20 cellular contexts compared by ENCODE assay signal in genomic region chr12:130147875-130148596, GRCh38. TPM values are rescaled to one million over a fixed set of nuclear protein-coding genes. Genes with fewer than 3 reads are reported as not detected.
DNase-seq lines count a peak whose midpoint lies in the region; ATAC-seq and TF ChIP-seq lines count a peak whose summit lies in the region.
"Had no signal": no experiment of that assay in that cellular context is flagged by ENCODE, and none has a peak within 500 bp of the region (broad histone marks: within the 10 kb centered on the region; RNA-seq: fewer than 3 reads in every experiment).

No MANE protein-coding gene starts in this region.

- H3F3A ChIP-seq in neural progenitor cell (ENCODE audit: low read depth): no peaks in the 10 kb centered on the region

- H3K27me3 ChIP-seq in BLaER1 treated with 17β-estradiol and CSF1 and Interleukin-3, amounts not matched to agents 10 nM and 100 nM: peaks cover 52 to 82% (median 69%) of the 10 kb centered on the region in 11 experiments
- H3K27me3 ChIP-seq in RWPE2 (ENCODE audit: insufficient read depth, poor library complexity, severe bottlenecking) (no peaks in the 10 kb centered on the region), neural progenitor cell (peaks cover 97% of the 10 kb centered on the region), uterus (no peaks in the 10 kb centered on the region)

- H3K27ac Mint-ChIP-seq in neural progenitor cell: peak overlapping the region; percentile 35
- no peak overlapping the region for H3K27ac Mint-ChIP-seq in immature natural killer cell
- H3K27ac Mint-ChIP-seq: CD4-positive, alpha-beta memory T cell; T-cell had no signal

- intact Hi-C loops in uterus (cut with DNase I; ENCODE audit: low total_unique reads): no loop called here

- H3K4me2 ChIP-seq in BLaER1 treated with 17β-estradiol and CSF1 and Interleukin-3, amounts not matched to agents 10 nM and 100 nM: peak overlapping the region in 8 of 11 experiments; percentile 30 to 56 (median 40); a peak in 16 of 22 replicates
- no peak overlapping the region for H3K4me2 ChIP-seq in neural progenitor cell

- peaks cover 0 to 11% (median 0%) of the 10 kb centered on the region in 11 experiments; a peak in 7 of 22 replicates for H3K9me3 ChIP-seq in BLaER1 treated with 17β-estradiol and CSF1 and Interleukin-3, amounts not matched to agents 10 nM and 100 nM (replicated peaks in 1 of 11)
- H3K9me3 ChIP-seq in RWPE2 (ENCODE audit: severe bottlenecking) (no peaks in the 10 kb centered on the region), neural progenitor cell (ENCODE audit: low read depth) (no peaks in the 10 kb centered on the region), uterus (no peaks in the 10 kb centered on the region)

- H3K27me3 Mint-ChIP-seq in neural progenitor cell (ENCODE audit: insufficient read depth, low read depth): peaks cover 27% of the 10 kb centered on the region
- H3K27me3 Mint-ChIP-seq in immature natural killer cell (ENCODE audit: low read depth in 3 of 3): peaks cover 0 to 7% (median 0%) of the 10 kb centered on the region in 3 donors

- H3K9ac ChIP-seq in BLaER1 treated with 17β-estradiol and CSF1 and Interleukin-3, amounts not matched to agents 10 nM and 100 nM: no peak overlapping the region
- H3K9ac ChIP-seq in neural progenitor cell: no peak overlapping the region

- TF ChIP-seq POLR2A in uterus (IDR thresholded peaks at IDR 0.05): no peak

- no peak overlapping the region for H3K27ac ChIP-seq in BLaER1 treated with 17β-estradiol and CSF1 and Interleukin-3, amounts not matched to agents 10 nM and 100 nM
- H3K27ac ChIP-seq in RWPE2 (ENCODE audit: poor library complexity, severe bottlenecking) (no peak overlapping the region), neural progenitor cell (no peak overlapping the region), uterus (no peak overlapping the region)

- H3K4me3 Mint-ChIP-seq in neural progenitor cell (no peak overlapping the region), immature natural killer cell (no peak overlapping the region)
- H3K4me3 Mint-ChIP-seq: CD4-positive, alpha-beta memory T cell; T-cell had no signal

- no peaks in the 10 kb centered on the region for H3K9me3 Mint-ChIP-seq in neural progenitor cell
- H3K9me3 Mint-ChIP-seq in immature natural killer cell: no peaks in the 10 kb centered on the region
- H3K9me3 Mint-ChIP-seq: T-cell had no signal

- TF ChIP-seq CTCF in RWPE2 (IDR thresholded peaks at IDR 0.05; ENCODE audit: poor library complexity, severe bottlenecking) (no peak), neural progenitor cell (IDR thresholded peaks at IDR 0.05) (no peak), uterus (IDR thresholded peaks at IDR 0.05) (no peak)

- H3K79me2 ChIP-seq in neural progenitor cell (ENCODE audit: low read depth): no peaks in the 10 kb centered on the region

- H4K20me1 ChIP-seq in BLaER1 treated with 17β-estradiol and CSF1 and Interleukin-3, amounts not matched to agents 10 nM and 100 nM: peaks cover 0 to 37% (median 9%) of the 10 kb centered on the region in 11 experiments; a peak in 13 of 22 replicates
- H4K20me1 ChIP-seq in neural progenitor cell (ENCODE audit: low read depth): peaks cover 6% of the 10 kb centered on the region

- no peak overlapping the region for H2AFZ ChIP-seq in neural progenitor cell (replicated peaks)

- DNase-seq in DMS79 treated with DMSO at 0.1 percent for 48 hours (lab: John Stamatoyannopoulos, UW) (peak; percentile 18), RWPE2 (ENCODE audit: low spot score) (no peak), neural progenitor cell (ENCODE audit: low spot score) (no peak), immature natural killer cell (no peak), uterus (no peak), GM03348 (ENCODE audit: low spot score) (no peak)
- DNase-seq: CD4-positive, alpha-beta memory T cell; Karpas-422; NCI-H1694; NCI-H2081; NCI-H2171; NCI-H446; NCI-H69; NK-92 treated with Interleukin-12 subunit alpha and Interleukin-12 subunit beta, amount 100 ng/mL, for 24 hours; T-cell had no signal

- ATAC-seq in RWPE2 (ENCODE audit: low read depth) (peak; percentile 19; the same call in 2 of the 3 replicates), GM21447 (IDR thresholded peaks at IDR 0.05; ENCODE audit: unreplicated experiment) (no peak)
- ATAC-seq: SK-N-SH treated with all-trans-retinoic acid at 6 μM for 48 hours, T-cell had no signal

- H3K36me3 ChIP-seq in BLaER1 treated with 17β-estradiol and CSF1 and Interleukin-3, amounts not matched to agents 10 nM and 100 nM: no peaks in the 10 kb centered on the region
- H3K36me3 ChIP-seq in RWPE2 (ENCODE audit: low read depth) (no peaks in the 10 kb centered on the region), neural progenitor cell (no peaks in the 10 kb centered on the region), uterus (no peaks in the 10 kb centered on the region)

- H3K4me1 ChIP-seq in BLaER1 treated with 17β-estradiol and CSF1 and Interleukin-3, amounts not matched to agents 10 nM and 100 nM: peaks cover 11 to 23% (median 21%) of the 10 kb centered on the region in 10 experiments
- H3K4me1 ChIP-seq in RWPE2 (ENCODE audit: insufficient read depth, poor library complexity, severe bottlenecking) (peaks cover under 1% of the 10 kb centered on the region), neural progenitor cell (no peaks in the 10 kb centered on the region), uterus (no peaks in the 10 kb centered on the region)

- H3K36me3 Mint-ChIP-seq in neural progenitor cell (peaks cover 12% of the 10 kb centered on the region), immature natural killer cell (no peaks in the 10 kb centered on the region)
- H3K36me3 Mint-ChIP-seq: CD4-positive, alpha-beta memory T cell; T-cell had no signal

- no peak overlapping the region for H3K4me3 ChIP-seq in BLaER1 treated with 17β-estradiol and CSF1 and Interleukin-3, amounts not matched to agents 10 nM and 100 nM
- H3K4me3 ChIP-seq in RWPE2 (ENCODE audit: severe bottlenecking) (no peak overlapping the region), neural progenitor cell (no peak overlapping the region), uterus (no peak overlapping the region)

- peaks cover 23% of the 10 kb centered on the region for H3K4me1 Mint-ChIP-seq in neural progenitor cell
- H3K4me1 Mint-ChIP-seq in immature natural killer cell: no peaks in the 10 kb centered on the region
- H3K4me1 Mint-ChIP-seq: T-cell had no signal

RNA-seq across cellular contexts. Expression of gene FZD10, which starts 14.2 kb away (rescaled TPM):
- total RNA-seq in neural progenitor cell (ENCODE audit: low replicate concordance) (0.11 and 0.81 TPM in 2 replicates), uterus (10 to 100 TPM in 1 of 4 donors, 1 to 10 TPM in 3; 1.4 to 11.3 (median 1.9) TPM)
- polyA plus RNA-seq in immature natural killer cell: not detected
- total RNA-seq: CD4-positive, alpha-beta memory T cell; M059J; T-cell had no signal
- polyA plus RNA-seq: BJ; CD4-positive, alpha-beta memory T cell had no signal
